24 cellular contexts compared by ENCODE assay signal in genomic region chr9:93693129-93693528, GRCh38.
A peak's percentile ranks its signal among the peaks of the same experiment; 100 is the strongest.
DNase-seq lines count a peak whose midpoint lies in the region; ATAC-seq, FAIRE-seq and TF ChIP-seq lines count a peak whose summit lies in the region.
"Had no signal": no experiment of that assay in that cellular context is flagged by ENCODE, and none has a peak within 500 bp of the region (broad histone marks: within the 10 kb centered on the region; RNA-seq: fewer than 3 reads in every experiment).

No MANE protein-coding gene starts in this region.

- no peaks in the 10 kb centered on the region for H3K36me3 ChIP-seq in effector memory CD4-positive, alpha-beta T cell (ENCODE audit: control insufficient read depth, insufficient read depth, low read length)
- H3K36me3 ChIP-seq: BE2C, HAP-1 had no signal

- TF ChIP-seq CTCF in A549 (IDR thresholded peaks at IDR 0.05) = no peak
- TF ChIP-seq CTCF in HFFc6 (IDR thresholded peaks at IDR 0.05) = no peak
- no peak for TF ChIP-seq CTCF in choroid plexus epithelial cell (conservative IDR thresholded peaks at IDR 0.05; ENCODE audit: low read depth, low read length)

- WGBS in A549 (ENCODE audit: missing lambda C conversion rate) = 23% methylated on average over 3 of the region's 3 CpGs

- TF ChIP-seq RAD21 in A549 (conservative IDR thresholded peaks at IDR 0.05 in 1 of 2, IDR thresholded peaks at IDR 0.05 in 1 of 2) = no peak

- peak overlapping the region; percentile 36; the same call in 1 of the 2 replicates for H3K4me3 Mint-ChIP-seq in HFFc6
- H3K4me3 Mint-ChIP-seq: CD4-positive, CD25-positive, alpha-beta regulatory T cell; CD8-positive, alpha-beta memory T cell; IgD-negative memory B cell had no signal

- H3K27ac Mint-ChIP-seq in HFFc6 = no peak overlapping the region
- H3K27ac Mint-ChIP-seq: CD8-positive, alpha-beta memory T cell; IgD-negative memory B cell had no signal

- DNase-seq in A549 (ENCODE audit: low read depth in 1 of 2, low spot score in 1 of 2) (no peak), HFFc6 (no peak), choroid plexus epithelial cell (ENCODE audit: low read depth) (peak; percentile 19), iris pigment epithelial cell (ENCODE audit: low read depth) (peak; percentile 18), KG1 (lab: John Stamatoyannopoulos, UW) (no peak)
- no peak for DNase-seq in effector memory CD4-positive, alpha-beta T cell
- DNase-seq: 8988T; ACHN; BE2C; C1 segment of cervical spinal cord; CD4-positive, CD25-positive, alpha-beta regulatory T cell; CD8-positive, alpha-beta memory T cell; COR-L47; DMS 273 treated with DMSO at 0.1 percent for 48 hours; DMS53; DND-41; EL had no signal

- H3K4me2 ChIP-seq in A549 = no peak overlapping the region

- no peaks in the 10 kb centered on the region for H3K4me1 ChIP-seq in A549
- no peaks in the 10 kb centered on the region for H3K4me1 ChIP-seq in effector memory CD4-positive, alpha-beta T cell (ENCODE audit: control insufficient read depth, insufficient read depth, low read length, poor library complexity, severe bottlenecking)
- H3K4me1 ChIP-seq: BE2C, HAP-1 had no signal

- peaks cover 23% of the 10 kb centered on the region for H3K9me3 Mint-ChIP-seq in HFFc6

- ATAC-seq in A549 = no peak
- ATAC-seq in HG03565 (IDR thresholded peaks at IDR 0.05; ENCODE audit: unreplicated experiment) = no peak
- no peak for ATAC-seq in HG03196 (IDR thresholded peaks at IDR 0.05; ENCODE audit: unreplicated experiment)
- ATAC-seq: GM12878, HepG2 had no signal

- H3K4me3 ChIP-seq in A549 (no peak overlapping the region), choroid plexus epithelial cell (ENCODE audit: low read depth, low read length) (no peak overlapping the region)
- no peak overlapping the region for H3K4me3 ChIP-seq in effector memory CD4-positive, alpha-beta T cell (ENCODE audit: insufficient read depth, low read depth, low read length, poor library complexity, severe bottlenecking)
- H3K4me3 ChIP-seq: GM12878, HAP-1 had no signal

- peaks cover 1% of the 10 kb centered on the region; the same call in 1 of the 2 replicates for H3K27me3 Mint-ChIP-seq in HFFc6 (ENCODE audit: insufficient read depth)
- H3K27me3 Mint-ChIP-seq: IgD-negative memory B cell had no signal

- POLR2A ChIA-PET in A549 (lab: Yijun Ruan, JAX) = no interaction called here

- H3K36me3 Mint-ChIP-seq in HFFc6 (ENCODE audit: low read depth) = no peaks in the 10 kb centered on the region
- H3K36me3 Mint-ChIP-seq: CD4-positive, CD25-positive, alpha-beta regulatory T cell had no signal

- peak; percentile 43 for FAIRE-seq in A549 (lab: Jason Lieb, UNC)
- FAIRE-seq: GM12878, H1, HepG2 had no signal

- TF ChIP-seq POLR2A in A549 (IDR thresholded peaks at IDR 0.05; ENCODE audit: low read length) = no peak

- no peaks in the 10 kb centered on the region for H3K27me3 ChIP-seq in effector memory CD4-positive, alpha-beta T cell (replicated peaks; ENCODE audit: control insufficient read depth, insufficient read depth, low read length, poor library complexity, severe bottlenecking)
- H3K27me3 ChIP-seq: BE2C had no signal

- TF ChIP-seq EP300 in A549 (IDR thresholded peaks at IDR 0.05) = no peak

- H3K4me1 Mint-ChIP-seq in HFFc6 (ENCODE audit: low read depth) = no peaks in the 10 kb centered on the region
- H3K4me1 Mint-ChIP-seq: CD4-positive, CD25-positive, alpha-beta regulatory T cell; CD8-positive, alpha-beta memory T cell; IgD-negative memory B cell had no signal

- peaks cover 30% of the 10 kb centered on the region for H3K9me3 ChIP-seq in A549
- H3K9me3 ChIP-seq in effector memory CD4-positive, alpha-beta T cell (ENCODE audit: control insufficient read depth, low read length) = peaks cover 4% of the 10 kb centered on the region
- H3K9me3 ChIP-seq: BE2C, HAP-1 had no signal

- H3K27ac ChIP-seq in A549 = no peak overlapping the region
- H3K27ac ChIP-seq in effector memory CD4-positive, alpha-beta T cell (ENCODE audit: insufficient read depth, low read length, poor library complexity, severe bottlenecking) = no peak overlapping the region

- CTCF ChIA-PET in A549 (lab: Yijun Ruan, JAX) = interaction anchor here (0.8 to 5.5 kb wide), 2 partner anchors 11 to 253 kb away, joined by 3 to 27 read pairs; no protein-coding TSS in a partner anchor

TF ChIP-seq in A549, 52 proteins besides CTCF, POLR2A, EP300 and RAD21:
- no peak for TF ChIP-seq ATOH8 (CRISPR knock-in tag; IDR thresholded peaks at IDR 0.05; ENCODE audit: low read depth)
- TF ChIP-seq CBX2 (IDR thresholded peaks at IDR 0.05; ENCODE audit: borderline replicate concordance, low read depth) = no peak

Comparison
In these comparisons a context has a peak if more than half of its experiments do, and no peak if none do; other contexts are left out.
1. DNase-seq: peak in choroid plexus epithelial cell (single experiment) and iris pigment epithelial cell (single experiment); none in A549 (0 of 2), HFFc6 (single experiment), KG1 (single experiment) and effector memory CD4-positive, alpha-beta T cell (0 of 3).